Comparison of ENCODE assay signal across 8 cellular contexts in genomic region chr16:369275-369865, GRCh38. TPM values are rescaled to one million over a fixed set of nuclear protein-coding genes. Genes with fewer than 3 reads are reported as not detected.
DNase-seq lines count a peak whose midpoint lies in the region; ATAC-seq and TF ChIP-seq lines count a peak whose summit lies in the region.
"Had no signal": no experiment of that assay in that cellular context is flagged by ENCODE, and none has a peak within 500 bp of the region (broad histone marks: within the 10 kb centered on the region; RNA-seq: fewer than 3 reads in every experiment).

No MANE protein-coding gene starts in this region.

- peak overlapping the region; percentile 50; the same call in 1 of the 2 replicates for H3K4me2 ChIP-seq in OCI-LY7 (ENCODE audit: low read length)

- no peak overlapping the region for H3K27ac Mint-ChIP-seq in endothelial cell (ENCODE audit: unreplicated experiment)

- no peak overlapping the region for H2AFZ ChIP-seq in OCI-LY7 (ENCODE audit: low read length)

- no peak for TF ChIP-seq EP300 in sigmoid colon (IDR thresholded peaks at IDR 0.05)

- intact Hi-C loops in OCI-LY7 (cut with micrococcal nuclease; ENCODE audit: unreplicated experiment) (no loop called here), gastrocnemius medialis (cut with DNase I; ENCODE audit: low total_unique reads) (no loop called here), sigmoid colon (cut with DNase I) (no loop called here)

- CTCF ChIA-PET in OCI-LY7 (lab: Charles Lee; ENCODE audit: unreplicated experiment), result no interaction called here

- H3K4me1 Mint-ChIP-seq in endothelial cell (ENCODE audit: unreplicated experiment), result peaks cover 2% of the 10 kb centered on the region

- peaks cover 16% of the 10 kb centered on the region for H3K36me3 Mint-ChIP-seq in endothelial cell (ENCODE audit: low read depth, unreplicated experiment)

- no TSS peak for BruUV-seq in OCI-LY7 (replicated peaks; lab: Mats Ljungman, UMichigan)

- H3K27ac ChIP-seq in OCI-LY7 (ENCODE audit: low read depth, low read length, poor library complexity, severe bottlenecking) (no peak overlapping the region), gastrocnemius medialis (no peak overlapping the region), sigmoid colon (no peak overlapping the region)

- no peak for TF ChIP-seq POLR2A in gastrocnemius medialis (IDR thresholded peaks at IDR 0.05)
- no peak for TF ChIP-seq POLR2A in sigmoid colon (IDR thresholded peaks at IDR 0.05)

- TF ChIP-seq CTCF in GM12875 (IDR thresholded peaks at IDR 0.05; ENCODE audit: borderline replicate concordance, insufficient read depth, low read depth, low read length) (no peak), OCI-LY7 (conservative IDR thresholded peaks at IDR 0.05; ENCODE audit: low read length) (no peak), endothelial cell (IDR thresholded peaks at IDR 0.05; ENCODE audit: unreplicated experiment) (no peak), gastrocnemius medialis (IDR thresholded peaks at IDR 0.05 in 4 of 5, conservative IDR thresholded peaks at IDR 0.05 in 1 of 5) (no peak), sigmoid colon (IDR thresholded peaks at IDR 0.05) (no peak)

- POLR2A ChIA-PET in OCI-LY7 (lab: Charles Lee), result no interaction called here

- peak overlapping the region; percentile 59 for H3K4me3 Mint-ChIP-seq in endothelial cell (ENCODE audit: unreplicated experiment)

- H3K4me3 ChIP-seq in GM12875 (ENCODE audit: low read depth, low read length) (peak overlapping the region; percentile 45), OCI-LY7 (ENCODE audit: low read depth, low read length, poor library complexity, severe bottlenecking) (peak overlapping the region; percentile 51), gastrocnemius medialis (peak overlapping the region; percentile 38 to 66 (median 59)), sigmoid colon (peak overlapping the region in 2 of 4 donors; percentile 57 to 59)

- H3K9me3 Mint-ChIP-seq in endothelial cell (ENCODE audit: unreplicated experiment), result no peaks in the 10 kb centered on the region

- no peak for ATAC-seq in gastrocnemius medialis

- H3K79me2 ChIP-seq in OCI-LY7 (ENCODE audit: insufficient read depth, low read depth, low read length), result no peaks in the 10 kb centered on the region

- peaks cover 12% of the 10 kb centered on the region for H3K27me3 Mint-ChIP-seq in endothelial cell (ENCODE audit: unreplicated experiment)

- no peak for DNase-seq in OCI-LY7 (ENCODE audit: low spot score)
- DNase-seq in endothelial cell (ENCODE audit: low spot score), result no peak
- no peak for DNase-seq in gastrocnemius medialis
- no peak for DNase-seq in RPMI8226
- DNase-seq in sigmoid colon, result no peak
- no peak for DNase-seq in OCI-M1 (lab: John Stamatoyannopoulos, UW)
- DNase-seq: islet precursor cell had no signal

- H3K4me1 ChIP-seq in OCI-LY7 (ENCODE audit: insufficient read depth, low read length, poor library complexity, severe bottlenecking) (peaks cover 12% of the 10 kb centered on the region), gastrocnemius medialis (peaks cover 12 to 14% of the 10 kb centered on the region in 2 donors), sigmoid colon (peaks cover 3 to 20% (median 18%) of the 10 kb centered on the region in 4 donors)

- no peaks in the 10 kb centered on the region for H3K9me2 ChIP-seq in OCI-LY7 (ENCODE audit: insufficient read depth, low read length)

- 86 to 91% methylated on average over 20 of the region's 20 CpGs for WGBS in sigmoid colon, 2 donors

- H3K36me3 ChIP-seq in OCI-LY7 (ENCODE audit: insufficient read depth, low read length) (peaks cover 49% of the 10 kb centered on the region), gastrocnemius medialis (peaks cover 0 to 41% of the 10 kb centered on the region in 2 donors), sigmoid colon (peaks cover 11 to 58% (median 26%) of the 10 kb centered on the region in 4 donors)

- H3K9me3 ChIP-seq in OCI-LY7 (ENCODE audit: low read length), result no peaks in the 10 kb centered on the region
- no peaks in the 10 kb centered on the region for H3K9me3 ChIP-seq in gastrocnemius medialis
- H3K9me3 ChIP-seq in sigmoid colon, result no peaks in the 10 kb centered on the region

- in situ Hi-C loops in gastrocnemius medialis (cut with MboI; ENCODE audit: low sequenced_read_pairs in 4 of 4), result no loop called here

- H3K27me3 ChIP-seq in gastrocnemius medialis (peaks cover 0 to 8% (median 7%) of the 10 kb centered on the region in 3 donors), sigmoid colon (peaks cover 0 to 6% (median 5%) of the 10 kb centered on the region in 3 donors)

- no peaks in the 10 kb centered on the region for H4K20me1 ChIP-seq in OCI-LY7 (ENCODE audit: insufficient read depth, low read length)

RNA-seq across cellular contexts. Expression of gene MRPL28, which starts 1.0 kb away (rescaled TPM):
- 113 and 134 TPM in 2 replicates for total RNA-seq in OCI-LY7 (2014; rRNA removed; shearing (Covaris generic))
- total RNA-seq in OCI-LY7 (2022) (78.1 and 84.6 TPM in 2 replicates), endothelial cell (ENCODE audit: unreplicated experiment) (70.8 TPM), gastrocnemius medialis (100 to 1,000 TPM in 1 of 4 donors, 10 to 100 TPM in 3; 72.8 to 122 (median 87.4) TPM), sigmoid colon (10 to 100 TPM; 49.6 to 77.4 (median 62.0) TPM)
- 10 to 100 TPM; 74.5 to 95.9 (median 78.4) TPM for polyA plus RNA-seq in sigmoid colon

RNA-seq across cellular contexts. Expression of gene PGAP6, which starts 12.4 kb away (rescaled TPM):
- 40.1 and 50.6 TPM in 2 replicates for total RNA-seq in OCI-LY7 (2014; rRNA removed; shearing (Covaris generic))
- 34.3 and 41.2 TPM in 2 replicates for total RNA-seq in OCI-LY7 (2022)
- 133 TPM for total RNA-seq in endothelial cell (ENCODE audit: unreplicated experiment)
- total RNA-seq in gastrocnemius medialis, result 10 to 100 TPM; 31.5 to 63.3 (median 50.8) TPM
- 10 to 100 TPM; 20.7 to 26.6 (median 22.7) TPM for total RNA-seq in sigmoid colon
- polyA plus RNA-seq in sigmoid colon, result 100 to 1,000 TPM in 1 of 3 donors, 10 to 100 TPM in 2; 61.9 to 109 (median 70.3) TPM

RNA-seq across cellular contexts. Expression of gene AXIN1, which starts 16.8 kb away (rescaled TPM):
- total RNA-seq in OCI-LY7 (2014; rRNA removed; shearing (Covaris generic)), result 30.3 and 30.6 TPM in 2 replicates
- total RNA-seq in OCI-LY7 (2022), result 29.0 and 29.8 TPM in 2 replicates
- 17.5 TPM for total RNA-seq in endothelial cell (ENCODE audit: unreplicated experiment)
- total RNA-seq in gastrocnemius medialis, result 10 to 100 TPM; 27.1 to 41.9 (median 32.7) TPM
- 10 to 100 TPM; 17.9 to 29.9 (median 20.9) TPM for total RNA-seq in sigmoid colon
- 10 to 100 TPM; 28.2 to 33.4 (median 30.3) TPM for polyA plus RNA-seq in sigmoid colon

RNA-seq across cellular contexts. Expression of gene NME4, which starts 27.6 kb away (rescaled TPM):
- total RNA-seq in OCI-LY7 (2014; rRNA removed; shearing (Covaris generic)), result 25.0 and 28.3 TPM in 2 replicates
- total RNA-seq in OCI-LY7 (2022) (24.3 and 25.0 TPM in 2 replicates), endothelial cell (ENCODE audit: unreplicated experiment) (139 TPM), gastrocnemius medialis (10 to 100 TPM; 11.6 to 19.3 (median 16.3) TPM), sigmoid colon (100 to 1,000 TPM; 138 to 281 (median 191) TPM)
- polyA plus RNA-seq in sigmoid colon, result 10 to 100 TPM; 39.6 to 55.3 (median 46.7) TPM

RNA-seq across cellular contexts. Expression of gene DECR2, which starts 32.3 kb away (rescaled TPM):
- total RNA-seq in OCI-LY7 (2014; rRNA removed; shearing (Covaris generic)), result 7.5 and 8.0 TPM in 2 replicates
- total RNA-seq in OCI-LY7 (2022) (14.4 and 15.9 TPM in 2 replicates), endothelial cell (ENCODE audit: unreplicated experiment) (14.6 TPM), gastrocnemius medialis (10 to 100 TPM; 17.0 to 23.3 (median 18.8) TPM), sigmoid colon (10 to 100 TPM; 15.0 to 21.6 (median 16.4) TPM)
- polyA plus RNA-seq in sigmoid colon, result 10 to 100 TPM; 30.6 to 39.1 (median 31.9) TPM
